Comparison of ENCODE assay signal across 8 cellular contexts in genomic region chr7:25894002-25894901, GRCh38.
DNase-seq lines count a peak whose midpoint lies in the region; ATAC-seq and TF ChIP-seq lines count a peak whose summit lies in the region.

No MANE protein-coding gene starts in this region.

- peak overlapping the region; percentile 28 for H3K27ac Mint-ChIP-seq in activated T-helper 2 cell treated with anti-CD3 and anti-CD28 coated beads, Interferon-gamma antibody, Interleukin-2, Interleukin-4, amounts not matched to agents 10 μg/mL and 5 μg/mL and 100 μg/mL, durations not matched to agents 14 hours and 24 hours and 36 hours

- H3K36me3 Mint-ChIP-seq in activated T-helper 2 cell treated with anti-CD3 and anti-CD28 coated beads, Interferon-gamma antibody, Interleukin-2, Interleukin-4, amounts not matched to agents 10 μg/mL and 5 μg/mL and 100 μg/mL, durations not matched to agents 14 hours and 24 hours and 36 hours (ENCODE audit: low read depth): no peaks in the 10 kb centered on the region

- H3K9me3 ChIP-seq in mucosa of descending colon: no peaks in the 10 kb centered on the region

- H3K4me3 ChIP-seq in GM12864 (ENCODE audit: low read depth, low read length) (peak overlapping the region; percentile 4; the same call in 1 of the 2 replicates), mucosa of descending colon (no peak overlapping the region)

- H3K27me3 Mint-ChIP-seq in activated T-helper 2 cell treated with anti-CD3 and anti-CD28 coated beads, Interferon-gamma antibody, Interleukin-2, Interleukin-4, amounts not matched to agents 10 μg/mL and 5 μg/mL and 100 μg/mL, durations not matched to agents 14 hours and 24 hours and 36 hours (ENCODE audit: low read depth): peaks cover 15% of the 10 kb centered on the region

- H3K9me3 Mint-ChIP-seq in activated T-helper 2 cell treated with anti-CD3 and anti-CD28 coated beads, Interferon-gamma antibody, Interleukin-2, Interleukin-4, amounts not matched to agents 10 μg/mL and 5 μg/mL and 100 μg/mL, durations not matched to agents 14 hours and 24 hours and 36 hours: no peaks in the 10 kb centered on the region

- peak; percentile 69 for ATAC-seq in HG02588 (IDR thresholded peaks at IDR 0.05; ENCODE audit: unreplicated experiment)
- ATAC-seq in mucosa of descending colon: peak; percentile 81
- ATAC-seq in GM19467 (IDR thresholded peaks at IDR 0.05; ENCODE audit: unreplicated experiment): no peak

- peaks cover 12% of the 10 kb centered on the region for H3K4me1 ChIP-seq in mucosa of descending colon (ENCODE audit: low read depth)

- no peaks in the 10 kb centered on the region for H3K36me3 ChIP-seq in mucosa of descending colon (ENCODE audit: low read depth)

- intact Hi-C loops in activated T-helper 2 cell treated with anti-CD3 and anti-CD28 coated beads, Interferon-gamma antibody, Interleukin-2, Interleukin-4, amounts not matched to agents 10 μg/mL and 5 μg/mL and 100 μg/mL, durations not matched to agents 14 hours and 24 hours and 36 hours (cut with micrococcal nuclease): loop anchor here (2.0 to 10.0 kb wide), 5 partner anchors 47 to 607 kb away; partner anchors contain the start of genes NFE2L3 and SNX10
- intact Hi-C loops in mucosa of descending colon (cut with DNase I, micrococcal nuclease): loop anchor here in 1 of 2 donors (2.0 to 5.0 kb wide), 2 partner anchors 51 to 468 kb away; no protein-coding TSS in a partner anchor

- H3K4me3 Mint-ChIP-seq in activated T-helper 2 cell treated with anti-CD3 and anti-CD28 coated beads, Interferon-gamma antibody, Interleukin-2, Interleukin-4, amounts not matched to agents 10 μg/mL and 5 μg/mL and 100 μg/mL, durations not matched to agents 14 hours and 24 hours and 36 hours (ENCODE audit: low read depth): peak overlapping the region; percentile 22

- peaks cover 31% of the 10 kb centered on the region for H3K4me1 Mint-ChIP-seq in activated T-helper 2 cell treated with anti-CD3 and anti-CD28 coated beads, Interferon-gamma antibody, Interleukin-2, Interleukin-4, amounts not matched to agents 10 μg/mL and 5 μg/mL and 100 μg/mL, durations not matched to agents 14 hours and 24 hours and 36 hours (ENCODE audit: low read depth)

- TF ChIP-seq CTCF in GM12864 (IDR thresholded peaks at IDR 0.05; ENCODE audit: low read depth, low read length, missing control alignments): peak; percentile 28
- TF ChIP-seq CTCF in mucosa of descending colon (IDR thresholded peaks at IDR 0.05): no peak

- DNase-seq in A172 (ENCODE audit: low spot score) (peak; percentile 28), GM12864 (ENCODE audit: low read depth) (peak; percentile 77), NCI-H2227 (lab: John Stamatoyannopoulos, UW; ENCODE audit: unreplicated experiment) (peak; percentile 83), mucosa of descending colon (peak; percentile 40 to 49 (median 48)), NCI-H187 treated with DMSO at 0.1 percent for 48 hours (lab: John Stamatoyannopoulos, UW) (no peak)
- peak; percentile 24 for DNase-seq in activated T-helper 2 cell treated with anti-CD3 and anti-CD28 coated beads, Interferon-gamma antibody, Interleukin-2, Interleukin-4, amounts not matched to agents 10 μg/mL and 5 μg/mL and 100 μg/mL, durations not matched to agents 14 hours and 24 hours and 36 hours (ENCODE audit: low spot score)
